ENCODE assay signal across 13 cellular contexts in the genomic region with DNA sequence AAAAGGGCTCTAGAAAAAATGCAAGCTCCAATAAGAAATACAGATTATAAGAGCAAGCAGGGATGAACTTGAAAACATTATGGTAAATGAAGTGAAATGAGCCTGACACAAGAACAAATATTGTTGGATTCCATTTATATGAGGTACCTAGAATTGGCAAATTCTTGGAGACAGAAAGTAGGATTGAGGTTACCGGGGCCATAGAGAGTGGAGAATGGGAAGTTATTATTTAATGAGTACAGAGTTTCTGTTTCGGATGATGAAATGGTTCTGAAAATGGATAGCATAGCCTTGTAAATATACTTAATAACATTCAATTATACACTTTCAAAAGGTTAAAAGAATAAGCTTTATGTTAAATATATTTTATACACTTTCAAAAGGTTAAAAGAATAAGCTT.
DNase-seq lines count a peak whose midpoint lies in the region; ATAC-seq and TF ChIP-seq lines count a peak whose summit lies in the region.
"Had no signal": no experiment of that assay in that cellular context is flagged by ENCODE, and none has a peak within 500 bp of the region (broad histone marks: within the 10 kb centered on the region; RNA-seq: fewer than 3 reads in every experiment).

No MANE protein-coding gene starts in this region.

- H3K79me2 ChIP-seq in fibroblast of lung (ENCODE audit: control insufficient read depth, insufficient read depth, low read length), result no peaks in the 10 kb centered on the region

- H3K4me2 ChIP-seq in fibroblast of lung (ENCODE audit: extremely low read depth, insufficient read depth, low read length), result no peak overlapping the region

- H3K4me1 ChIP-seq in adipocyte (ENCODE audit: control insufficient read depth, insufficient read depth, low read length), result peaks cover 15% of the 10 kb centered on the region
- no peaks in the 10 kb centered on the region for H3K4me1 ChIP-seq in fibroblast of lung (ENCODE audit: control insufficient read depth, extremely low read depth, insufficient read depth, low read length)
- peaks cover 0 to 16% (median 4%) of the 10 kb centered on the region in 5 donors for H3K4me1 ChIP-seq in subcutaneous abdominal adipose tissue (ENCODE audit: control insufficient read depth in 5 of 5, insufficient read depth in 5 of 5, low read length in 5 of 5)

- no peaks in the 10 kb centered on the region for H3K27me3 Mint-ChIP-seq in activated T-cell treated with anti-CD3 and anti-CD28 coated beads, Interleukin-2, amount 50 U/mL, for 72 hours (ENCODE audit: low read depth)
- no peaks in the 10 kb centered on the region for H3K27me3 Mint-ChIP-seq in activated T-cell treated with anti-CD3 and anti-CD28 coated beads, Interleukin-2, amount 50 U/mL, for 4 hours (ENCODE audit: low read depth)

- no peak for ATAC-seq in activated T-cell treated with anti-CD3 and anti-CD28 coated beads, Interleukin-2, amount 50 U/mL, for 72 hours (replicated peaks in 1 of 2)
- ATAC-seq in activated T-cell treated with anti-CD3 and anti-CD28 coated beads, Interleukin-2, amount 50 U/mL, for 4 hours, result no peak
- ATAC-seq in HG03432 (IDR thresholded peaks at IDR 0.05; ENCODE audit: unreplicated experiment), result no peak

- H3K4me3 Mint-ChIP-seq in activated T-cell treated with anti-CD3 and anti-CD28 coated beads, Interleukin-2, amount 50 U/mL, for 72 hours, result no peak overlapping the region
- H3K4me3 Mint-ChIP-seq in activated T-cell treated with anti-CD3 and anti-CD28 coated beads, Interleukin-2, amount 50 U/mL, for 4 hours, result no peak overlapping the region

- peaks cover 0 to 2% of the 10 kb centered on the region in 2 donors for H3K36me3 Mint-ChIP-seq in activated T-cell treated with anti-CD3 and anti-CD28 coated beads, Interleukin-2, amount 50 U/mL, for 72 hours (ENCODE audit: insufficient read depth in 2 of 2)
- peaks cover 12% of the 10 kb centered on the region for H3K36me3 Mint-ChIP-seq in activated T-cell treated with anti-CD3 and anti-CD28 coated beads, Interleukin-2, amount 50 U/mL, for 4 hours (ENCODE audit: insufficient read depth)

- no peak for DNase-seq in activated T-cell treated with anti-CD3 and anti-CD28 coated beads, Interleukin-2, amount 50 U/mL, for 72 hours
- DNase-seq in activated T-cell treated with anti-CD3 and anti-CD28 coated beads, Interleukin-2, amount 50 U/mL, for 4 hours, result no peak
- peak; percentile 65 for DNase-seq in adipocyte (ENCODE audit: low read depth)
- peak; percentile 22 to 30 for DNase-seq in fibroblast of lung (ENCODE audit: low read depth in 2 of 2)
- no peak for DNase-seq in H4 (ENCODE audit: low spot score)
- no peak for DNase-seq in activated CD8-positive, alpha-beta memory T cell treated with anti-CD3 and anti-CD28 coated beads for 24 hours
- DNase-seq: C1 segment of cervical spinal cord, NCI-H2029, NCI-H510A, OCI-M1 had no signal

- H3K4me3 ChIP-seq in adipocyte (ENCODE audit: low read length) (no peak overlapping the region), fibroblast of lung (replicated peaks in 1 of 4; ENCODE audit: control extremely low read depth in 1 of 4, insufficient read depth in 1 of 4, low read depth in 3 of 4, low read length in 4 of 4) (no peak overlapping the region), subcutaneous abdominal adipose tissue (ENCODE audit: low read depth in 1 of 5, low read length in 5 of 5) (no peak overlapping the region)

- H3K9me3 Mint-ChIP-seq in activated T-cell treated with anti-CD3 and anti-CD28 coated beads, Interleukin-2, amount 50 U/mL, for 72 hours, result peaks cover 0 to 1% of the 10 kb centered on the region in 2 donors
- H3K9me3 Mint-ChIP-seq in activated T-cell treated with anti-CD3 and anti-CD28 coated beads, Interleukin-2, amount 50 U/mL, for 4 hours, result no peaks in the 10 kb centered on the region

- no peaks in the 10 kb centered on the region for H4K20me1 ChIP-seq in fibroblast of lung (ENCODE audit: control insufficient read depth, extremely low read depth, insufficient read depth, low read length)

- H3K27ac Mint-ChIP-seq in activated T-cell treated with anti-CD3 and anti-CD28 coated beads, Interleukin-2, amount 50 U/mL, for 72 hours, result peak overlapping the region; percentile 69

- H3K36me3 ChIP-seq in adipocyte (ENCODE audit: control insufficient read depth, insufficient read depth, low read length, severe bottlenecking) (no peaks in the 10 kb centered on the region), fibroblast of lung (ENCODE audit: control insufficient read depth, insufficient read depth, low read length) (no peaks in the 10 kb centered on the region), subcutaneous abdominal adipose tissue (ENCODE audit: control insufficient read depth in 5 of 5, insufficient read depth in 5 of 5, low read length in 5 of 5) (no peaks in the 10 kb centered on the region)

- no peak overlapping the region for H2AFZ ChIP-seq in fibroblast of lung (ENCODE audit: low read length)

- H3K4me1 Mint-ChIP-seq in activated T-cell treated with anti-CD3 and anti-CD28 coated beads, Interleukin-2, amount 50 U/mL, for 72 hours (ENCODE audit: low read depth), result no peaks in the 10 kb centered on the region
- H3K4me1 Mint-ChIP-seq in activated T-cell treated with anti-CD3 and anti-CD28 coated beads, Interleukin-2, amount 50 U/mL, for 4 hours (ENCODE audit: low read depth), result no peaks in the 10 kb centered on the region

- H3K27me3 ChIP-seq in adipocyte (replicated peaks; ENCODE audit: control insufficient read depth, insufficient read depth, low read length), result no peaks in the 10 kb centered on the region
- H3K27me3 ChIP-seq in fibroblast of lung (ENCODE audit: control insufficient read depth, insufficient read depth, low read length), result no peaks in the 10 kb centered on the region
- no peaks in the 10 kb centered on the region for H3K27me3 ChIP-seq in subcutaneous abdominal adipose tissue (ENCODE audit: control insufficient read depth in 5 of 5, insufficient read depth in 4 of 5, low read length in 5 of 5)

- no peak overlapping the region for H3K27ac ChIP-seq in fibroblast of lung (ENCODE audit: insufficient read depth, low read length)
- peak overlapping the region; percentile 29 for H3K27ac ChIP-seq in subcutaneous abdominal adipose tissue (ENCODE audit: low read depth, low read length)
- H3K27ac ChIP-seq: 22Rv1 had no signal

- no peak for TF ChIP-seq CTCF in fibroblast of lung (conservative IDR thresholded peaks at IDR 0.05 in 1 of 2, IDR thresholded peaks at IDR 0.05 in 1 of 2; ENCODE audit: low read depth in 1 of 2, low read length in 2 of 2)

- H3K9ac ChIP-seq in adipocyte (ENCODE audit: low read length) (no peak overlapping the region), fibroblast of lung (ENCODE audit: insufficient read depth, low read length) (no peak overlapping the region), subcutaneous abdominal adipose tissue (ENCODE audit: low read length in 5 of 5) (no peak overlapping the region)

- no peaks in the 10 kb centered on the region for H3K9me3 ChIP-seq in adipocyte (ENCODE audit: control insufficient read depth, low read length)
- H3K9me3 ChIP-seq in fibroblast of lung (ENCODE audit: control insufficient read depth, insufficient read depth, low read depth, low read length), result no peaks in the 10 kb centered on the region
- H3K9me3 ChIP-seq in subcutaneous abdominal adipose tissue (ENCODE audit: control insufficient read depth in 5 of 5, low read length in 5 of 5), result no peaks in the 10 kb centered on the region

Comparison
In these comparisons a context has a peak if more than half of its experiments do, and no peak if none do; other contexts are left out.
1. DNase-seq: peak in adipocyte (single experiment) and fibroblast of lung (2 of 2); none in activated T-cell treated with anti-CD3 and anti-CD28 coated beads, Interleukin-2, amount 50 U/mL, for 72 hours (0 of 2), activated T-cell treated with anti-CD3 and anti-CD28 coated beads, Interleukin-2, amount 50 U/mL, for 4 hours (single experiment), H4 (single experiment) and activated CD8-positive, alpha-beta memory T cell treated with anti-CD3 and anti-CD28 coated beads for 24 hours (single experiment).